In the genomic region with DNA sequence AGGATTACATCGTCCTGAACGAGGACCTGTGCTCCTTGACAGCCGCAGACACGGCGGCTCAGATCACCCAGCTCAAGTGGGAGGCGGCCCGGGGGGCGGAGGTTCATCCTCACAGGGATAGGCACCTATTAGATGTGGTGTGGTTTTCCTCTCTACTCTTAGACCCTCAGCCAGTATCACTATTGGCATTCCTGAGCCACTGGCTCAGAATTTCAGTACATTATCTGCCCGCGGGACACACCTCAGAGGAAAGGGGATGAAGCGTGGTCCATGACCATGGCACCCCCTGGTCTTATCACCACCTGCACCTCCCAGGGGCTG, we compare ENCODE assay signal across 1 cellular context.
TF ChIP-seq lines count a peak whose summit lies in the region.

No MANE protein-coding gene starts in this region.

TF ChIP-seq in IMR-90, 13 proteins besides CTCF, POLR2A, EP300 and RAD21 (continued from another document):
- TF ChIP-seq, protein P1, sequence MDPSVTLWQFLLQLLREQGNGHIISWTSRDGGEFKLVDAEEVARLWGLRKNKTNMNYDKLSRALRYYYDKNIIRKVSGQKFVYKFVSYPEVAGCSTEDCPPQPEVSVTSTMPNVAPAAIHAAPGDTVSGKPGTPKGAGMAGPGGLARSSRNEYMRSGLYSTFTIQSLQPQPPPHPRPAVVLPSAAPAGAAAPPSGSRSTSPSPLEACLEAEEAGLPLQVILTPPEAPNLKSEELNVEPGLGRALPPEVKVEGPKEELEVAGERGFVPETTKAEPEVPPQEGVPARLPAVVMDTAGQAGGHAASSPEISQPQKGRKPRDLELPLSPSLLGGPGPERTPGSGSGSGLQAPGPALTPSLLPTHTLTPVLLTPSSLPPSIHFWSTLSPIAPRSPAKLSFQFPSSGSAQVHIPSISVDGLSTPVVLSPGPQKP (IDR thresholded peaks at IDR 0.05; ENCODE audit: borderline replicate concordance, low read depth, low read length), result no peak
- TF ChIP-seq FOS (IDR thresholded peaks at IDR 0.05; ENCODE audit: low read depth, low read length) (no peak), MAZ (IDR thresholded peaks at IDR 0.05; ENCODE audit: borderline replicate concordance, low read depth, low read length) (no peak), RFX5 (IDR thresholded peaks at IDR 0.05; ENCODE audit: low read depth, low read length) (no peak), CHD1 (IDR thresholded peaks at IDR 0.05; ENCODE audit: low read depth, low read length) (no peak)
- TF ChIP-seq, protein P2, sequence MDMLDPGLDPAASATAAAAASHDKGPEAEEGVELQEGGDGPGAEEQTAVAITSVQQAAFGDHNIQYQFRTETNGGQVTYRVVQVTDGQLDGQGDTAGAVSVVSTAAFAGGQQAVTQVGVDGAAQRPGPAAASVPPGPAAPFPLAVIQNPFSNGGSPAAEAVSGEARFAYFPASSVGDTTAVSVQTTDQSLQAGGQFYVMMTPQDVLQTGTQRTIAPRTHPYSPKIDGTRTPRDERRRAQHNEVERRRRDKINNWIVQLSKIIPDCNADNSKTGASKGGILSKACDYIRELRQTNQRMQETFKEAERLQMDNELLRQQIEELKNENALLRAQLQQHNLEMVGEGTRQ (IDR thresholded peaks at IDR 0.05; ENCODE audit: low read depth, low read length), result no peak
